ENCODE assay signal across 16 cellular contexts in the genomic region with DNA sequence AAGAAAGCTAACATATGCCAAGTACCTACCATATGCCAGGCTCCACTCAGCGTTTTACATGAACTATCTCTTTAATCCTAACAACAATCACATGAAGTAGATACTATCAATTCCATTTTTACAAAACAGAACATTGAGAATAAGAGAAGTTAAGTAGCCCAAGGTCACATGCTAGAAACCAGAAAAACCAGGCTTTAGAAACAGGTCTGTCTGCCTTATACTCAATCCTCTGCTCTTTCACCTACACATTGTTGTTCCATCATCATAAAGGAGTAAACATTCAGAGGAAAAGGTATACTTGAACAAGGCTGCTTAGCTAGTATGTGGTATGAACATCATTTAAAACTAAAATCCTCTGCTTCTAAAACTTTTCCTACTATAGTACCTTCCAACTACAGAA.
"Had no signal": no experiment of that assay in that cellular context is flagged by ENCODE, and none has a peak within 500 bp of the region (broad histone marks: within the 10 kb centered on the region; RNA-seq: fewer than 3 reads in every experiment).

No MANE protein-coding gene starts in this region.

- DNase-seq: activated CD4-positive, alpha-beta T cell treated with anti-CD3 and anti-CD28 coated beads, Interleukin-2, amount 50 U/mL, for 48 hours; activated naive CD4-positive, alpha-beta T cell treated with anti-CD3 and anti-CD28 coated beads for 36 hours; dorsolateral prefrontal cortex; endodermal cell; islet precursor cell; naive B cell; stimulated activated CD4-positive, alpha-beta T cell treated with anti-CD3 and anti-CD28 coated beads, Interleukin-15, amount 100 ng/mL, for 24 hours; stimulated activated CD4-positive, alpha-beta T cell treated with anti-CD3 and anti-CD28 coated beads, Interleukin-4, amount 100 ng/mL, for 4 hours; stimulated activated CD8-positive, alpha-beta memory T cell treated with anti-CD3 and anti-CD28 coated beads, Interleukin-4, amount 100 ng/mL, for 48 hours; stimulated activated naive CD8-positive, alpha-beta T cell treated with anti-CD3 and anti-CD28 coated beads, Interleukin-15, Interleukin-2, amounts not matched to agents 100 U/mL and 50 U/mL, for 24 hours; upper lobe of right lung had no signal

- ATAC-seq: activated T-helper 17 cell treated with anti-CD3 and anti-CD28 coated beads, Interleukin-2, amount 50 U/mL, for 72 hours; left lobe of liver; stimulated activated naive CD8-positive, alpha-beta T cell treated with anti-CD3 and anti-CD28 coated beads, Interleukin-15, Interleukin-2, amounts not matched to agents 100 U/mL and 50 U/mL, for 24 hours; upper lobe of right lung had no signal

- H3K4me3 ChIP-seq: ascending aorta, dorsolateral prefrontal cortex, esophagus muscularis mucosa, hepatocyte, upper lobe of right lung had no signal

- H3K27me3 ChIP-seq: ascending aorta, dorsolateral prefrontal cortex, esophagus muscularis mucosa, hepatocyte, upper lobe of right lung had no signal

- H3K27ac ChIP-seq: ascending aorta, dorsolateral prefrontal cortex, esophagus muscularis mucosa, hepatocyte, upper lobe of right lung had no signal

- H3K4me2 ChIP-seq: hepatocyte had no signal

- H3K36me3 ChIP-seq: upper lobe of right lung had no signal

- H2AFZ ChIP-seq: hepatocyte had no signal

- H3K9me3 ChIP-seq: ascending aorta, esophagus muscularis mucosa, upper lobe of right lung had no signal
